22 cellular contexts compared by ENCODE assay signal in genomic region chr6:70894001-70894400, GRCh38.
"Had no signal": no experiment of that assay in that cellular context is flagged by ENCODE, and none has a peak within 500 bp of the region (broad histone marks: within the 10 kb centered on the region; RNA-seq: fewer than 3 reads in every experiment).

No MANE protein-coding gene starts in this region.

- H3K4me3 ChIP-seq: coronary artery, heart right ventricle, psoas muscle, spleen, testis, tibial nerve, upper lobe of right lung, vagina had no signal

- H3K9me3 ChIP-seq: heart right ventricle, psoas muscle, spleen, testis, tibial nerve, upper lobe of right lung, vagina had no signal

- H3K36me3 ChIP-seq: heart right ventricle, spleen, tibial nerve, upper lobe of right lung, vagina had no signal

- H3K27me3 ChIP-seq: heart right ventricle, spleen, testis, tibial nerve, vagina had no signal

- DNase-seq: effector CD4-positive, alpha-beta T cell; endodermal cell; erythroblast; heart right ventricle; hypothalamus; kidney glomerular epithelial cell; naive thymus-derived CD4-positive, alpha-beta T cell; psoas muscle; retina; spleen; stimulated activated CD4-positive, alpha-beta T cell treated with anti-CD3 and anti-CD28 coated beads, Interleukin-15, amount 100 ng/mL, for 24 hours; stimulated activated CD4-positive, alpha-beta T cell treated with anti-CD3 and anti-CD28 coated beads, Interleukin-1b, Interleukin-23, amount 100 ng/mL, for 48 hours; stimulated activated CD4-positive, alpha-beta T cell treated with anti-CD3 and anti-CD28 coated beads, Interleukin-4, amount 100 ng/mL, for 24 hours; stimulated activated naive CD8-positive, alpha-beta T cell treated with anti-CD3 and anti-CD28 coated beads, Interleukin-15, amount 100 ng/mL, for 72 hours; testis; upper lobe of right lung had no signal

- H3K9ac ChIP-seq: parathyroid adenoma had no signal

- H3K79me2 ChIP-seq: parathyroid adenoma had no signal

- H3K4me1 ChIP-seq: parathyroid adenoma, psoas muscle, spleen, testis, tibial nerve, upper lobe of right lung, vagina had no signal

- H3K27ac ChIP-seq: coronary artery, heart right ventricle, parathyroid adenoma, psoas muscle, spleen, testis, tibial nerve, upper lobe of right lung, vagina had no signal

- ATAC-seq: heart right ventricle; naive thymus-derived CD4-positive, alpha-beta T cell; psoas muscle; sciatic nerve; stimulated activated memory B cell treated with anti-CD40 and anti-IgM and Interleukin-4, amounts not matched to agents 10 μg/mL and 1 μg/mL and 100 μg/mL, for 72 hours; stimulated activated naive CD8-positive, alpha-beta T cell treated with anti-CD3 and anti-CD28 coated beads, Interleukin-15, amount 100 ng/mL, for 72 hours; upper lobe of right lung had no signal

- H2AFZ ChIP-seq: parathyroid adenoma had no signal
